Comparison of ENCODE assay signal across 39 cellular contexts in the genomic region with DNA sequence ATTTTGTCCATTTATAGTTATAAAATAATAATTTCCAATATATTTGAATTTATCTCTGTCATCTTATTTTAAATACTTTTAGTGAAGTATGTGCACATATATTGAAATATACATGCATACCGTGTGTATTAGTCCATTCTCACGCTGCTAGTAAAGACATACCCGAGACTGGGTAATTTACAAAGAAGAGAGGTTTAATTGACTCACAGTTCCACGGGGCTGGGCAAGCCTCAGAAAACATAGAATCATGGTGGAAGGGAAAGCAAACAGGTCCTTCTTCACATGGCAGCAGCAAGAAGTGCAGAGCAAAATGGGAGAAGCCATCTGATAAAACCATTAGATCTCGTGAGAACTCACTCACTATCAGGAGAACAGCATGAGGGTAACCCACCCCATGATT. TPM values are rescaled to one million over a fixed set of nuclear protein-coding genes. Genes with fewer than 3 reads are reported as not detected.
"Had no signal": no experiment of that assay in that cellular context is flagged by ENCODE, and none has a peak within 500 bp of the region (broad histone marks: within the 10 kb centered on the region; RNA-seq: fewer than 3 reads in every experiment).

No MANE protein-coding gene starts in this region.

- H3K36me3 Mint-ChIP-seq: activated CD4-positive, alpha-beta memory T cell treated with anti-CD3 and anti-CD28 coated beads for 36 hours; activated naive CD4-positive, alpha-beta T cell treated with anti-CD3 and anti-CD28 coated beads, Interleukin-2, amount 50 U/mL, for 72 hours; activated naive CD8-positive, alpha-beta T cell treated with anti-CD3 and anti-CD28 coated beads for 36 hours had no signal

- H3K27ac Mint-ChIP-seq: activated B cell treated with CpG ODN at 0.5 μM for 24 hours; activated CD4-positive, alpha-beta memory T cell treated with anti-CD3 and anti-CD28 coated beads for 36 hours; activated CD4-positive, alpha-beta T cell treated with anti-CD3 and anti-CD28 coated beads, Interleukin-2, amount 10 ng/mL, durations not matched to agents 24 days and 14 days; activated CD8-positive, alpha-beta T cell treated with anti-CD3 and anti-CD28 coated beads for 36 hours; activated naive CD4-positive, alpha-beta T cell treated with anti-CD3 and anti-CD28 coated beads for 36 hours; activated naive CD4-positive, alpha-beta T cell treated with anti-CD3 and anti-CD28 coated beads, Interleukin-2, amount 50 U/mL, for 72 hours; activated naive CD8-positive, alpha-beta T cell treated with anti-CD3 and anti-CD28 coated beads for 36 hours; activated T-cell treated with anti-CD3 and anti-CD28 coated beads, Interleukin-2, amount 50 U/mL, for 72 hours; activated T-helper 1 cell treated with anti-CD3 and anti-CD28 coated beads, Interleukin-12 subunit alpha, Interleukin-12 subunit beta, Interleukin-2, Interleukin-4 antibody, amounts not matched to agents 30 ng/mL and 10 ng/mL and 1 ng/mL, durations not matched to agents 14 hours and 24 hours and 36 hours; activated T-helper 17 cell treated with anti-CD3 and anti-CD28 coated beads, Interleukin-2, amount 50 U/mL, for 72 hours; T-helper 1 cell treated with Interleukin-12 subunit alpha and Interleukin-12 subunit beta and Interleukin-4 antibody, amounts not matched to agents 30 μg/mL and 1 μg/mL, for 36 hours; T-helper 2 cell treated with Interferon-gamma antibody and Interleukin-4, amounts not matched to agents 5 μg/mL and 100 μg/mL, for 36 hours had no signal

- H3K4me1 Mint-ChIP-seq: activated CD4-positive, alpha-beta T cell treated with anti-CD3 and anti-CD28 coated beads, Interleukin-2, amount 10 ng/mL, durations not matched to agents 24 days and 14 days; activated naive CD8-positive, alpha-beta T cell treated with anti-CD3 and anti-CD28 coated beads for 36 hours; activated T-helper 17 cell treated with anti-CD3 and anti-CD28 coated beads, Interleukin-2, amount 50 U/mL, for 72 hours had no signal

- FAIRE-seq: astrocyte, TTC549 had no signal

- H3K4me1 ChIP-seq: body of pancreas, breast epithelium had no signal

- DNase-seq: activated B cell treated with CpG ODN at 0.5 μM for 24 hours; activated CD4-positive, alpha-beta memory T cell treated with anti-CD3 and anti-CD28 coated beads for 36 hours; activated CD4-positive, alpha-beta T cell treated with anti-CD3 and anti-CD28 coated beads for 4 hours; activated CD4-positive, alpha-beta T cell treated with anti-CD3 and anti-CD28 coated beads, Interleukin-2, amount 10 ng/mL, durations not matched to agents 24 days and 14 days; activated CD4-positive, alpha-beta T cell treated with anti-CD3 and anti-CD28 coated beads, Interleukin-2, amount 50 U/mL, for 1 hour; activated CD4-positive, alpha-beta T cell treated with anti-CD3 and anti-CD28 coated beads, Interleukin-2, amount 50 U/mL, for 4 hours; activated CD4-positive, CD25-positive, alpha-beta regulatory T cell treated with anti-CD3 and anti-CD28 coated beads, Interleukin-2, amount 50 U/mL, for 72 hours; activated CD8-positive, alpha-beta memory T cell treated with anti-CD3 and anti-CD28 coated beads, Interleukin-2, amount 50 U/mL, for 4 hours; activated CD8-positive, alpha-beta T cell treated with anti-CD3 and anti-CD28 coated beads for 36 hours; activated effector memory CD4-positive, alpha-beta T cell treated with anti-CD3 and anti-CD28 coated beads, Interleukin-2, amount 50 U/mL, for 16 hours; activated gamma-delta T cell treated with Interleukin-2 at 50 U/mL for 16 hours; activated naive CD4-positive, alpha-beta T cell; activated naive CD4-positive, alpha-beta T cell treated with anti-CD3 and anti-CD28 coated beads for 36 hours; activated naive CD4-positive, alpha-beta T cell treated with anti-CD3 and anti-CD28 coated beads, Interleukin-2, amount 50 U/mL, for 16 hours; activated naive CD8-positive, alpha-beta T cell treated with anti-CD3 and anti-CD28 coated beads for 36 hours; activated T-cell treated with anti-CD3 and anti-CD28 coated beads for 4 hours; activated T-cell treated with anti-CD3 and anti-CD28 coated beads, Interleukin-2, amount 50 U/mL, for 1 hour; activated T-cell treated with anti-CD3 and anti-CD28 coated beads, Interleukin-2, amount 50 U/mL, for 4 hours; activated T-cell treated with anti-CD3 and anti-CD28 coated beads, Interleukin-2, amount 50 U/mL, for 72 hours; adrenal gland; amniotic stem cell; aorta; body of pancreas; brain microvascular endothelial cell; central memory CD4-positive, alpha-beta T cell; T-helper 1 cell; T-helper 2 cell; T-helper 9 cell had no signal

- H3K27me3 ChIP-seq: body of pancreas, brain microvascular endothelial cell, breast epithelium had no signal

- H3K9me3 Mint-ChIP-seq: activated B cell treated with CpG ODN at 0.5 μM for 24 hours; activated CD4-positive, alpha-beta memory T cell treated with anti-CD3 and anti-CD28 coated beads for 36 hours; activated CD4-positive, alpha-beta T cell treated with anti-CD3 and anti-CD28 coated beads, Interleukin-2, amount 10 ng/mL, durations not matched to agents 24 days and 14 days; activated CD8-positive, alpha-beta T cell treated with anti-CD3 and anti-CD28 coated beads for 36 hours; activated naive CD4-positive, alpha-beta T cell treated with anti-CD3 and anti-CD28 coated beads for 36 hours; activated naive CD4-positive, alpha-beta T cell treated with anti-CD3 and anti-CD28 coated beads, Interleukin-2, amount 50 U/mL, for 72 hours; activated naive CD8-positive, alpha-beta T cell treated with anti-CD3 and anti-CD28 coated beads for 36 hours; activated T-cell treated with anti-CD3 and anti-CD28 coated beads, Interleukin-2, amount 50 U/mL, for 4 hours; activated T-helper 1 cell treated with anti-CD3 and anti-CD28 coated beads, Interleukin-12 subunit alpha, Interleukin-12 subunit beta, Interleukin-2, Interleukin-4 antibody, amounts not matched to agents 30 ng/mL and 10 ng/mL and 1 ng/mL, durations not matched to agents 14 hours and 24 hours and 36 hours; activated T-helper 17 cell treated with anti-CD3 and anti-CD28 coated beads, Interleukin-2, amount 50 U/mL, for 72 hours; T-helper 1 cell treated with Interleukin-12 subunit alpha and Interleukin-12 subunit beta and Interleukin-4 antibody, amounts not matched to agents 30 μg/mL and 1 μg/mL, for 36 hours; T-helper 2 cell treated with Interferon-gamma antibody and Interleukin-4, amounts not matched to agents 5 μg/mL and 100 μg/mL, for 36 hours had no signal

- H3K9me3 ChIP-seq: adrenal gland, body of pancreas, breast epithelium had no signal

- H3K27ac ChIP-seq: adrenal gland, body of pancreas, brain microvascular endothelial cell, breast epithelium had no signal

- H3K4me3 ChIP-seq: adrenal gland, body of pancreas, breast epithelium had no signal

- H3K36me3 ChIP-seq: adrenal gland, brain microvascular endothelial cell, breast epithelium had no signal

- ATAC-seq: activated CD8-positive, alpha-beta T cell treated with anti-CD3 and anti-CD28 coated beads for 36 hours; activated naive CD4-positive, alpha-beta T cell treated with anti-CD3 and anti-CD28 coated beads, Interleukin-2, amount 50 U/mL, for 72 hours; activated T-cell treated with anti-CD3 and anti-CD28 coated beads, Interleukin-2, amount 50 U/mL, for 4 hours; activated T-cell treated with anti-CD3 and anti-CD28 coated beads, Interleukin-2, amount 50 U/mL, for 72 hours; activated T-helper 17 cell treated with anti-CD3 and anti-CD28 coated beads, Interleukin-2, amount 50 U/mL, for 72 hours; body of pancreas had no signal

- H3K4me3 Mint-ChIP-seq: activated B cell treated with CpG ODN at 0.5 μM for 24 hours; activated CD4-positive, alpha-beta memory T cell treated with anti-CD3 and anti-CD28 coated beads for 36 hours; activated CD4-positive, alpha-beta T cell treated with anti-CD3 and anti-CD28 coated beads, Interleukin-2, amount 10 ng/mL, durations not matched to agents 24 days and 14 days; activated CD8-positive, alpha-beta T cell treated with anti-CD3 and anti-CD28 coated beads for 36 hours; activated naive CD4-positive, alpha-beta T cell treated with anti-CD3 and anti-CD28 coated beads for 36 hours; activated naive CD8-positive, alpha-beta T cell treated with anti-CD3 and anti-CD28 coated beads for 36 hours; activated T-cell treated with anti-CD3 and anti-CD28 coated beads, Interleukin-2, amount 50 U/mL, for 4 hours; activated T-cell treated with anti-CD3 and anti-CD28 coated beads, Interleukin-2, amount 50 U/mL, for 72 hours; activated T-helper 1 cell treated with anti-CD3 and anti-CD28 coated beads, Interleukin-12 subunit alpha, Interleukin-12 subunit beta, Interleukin-2, Interleukin-4 antibody, amounts not matched to agents 30 ng/mL and 10 ng/mL and 1 ng/mL, durations not matched to agents 14 hours and 24 hours and 36 hours; activated T-helper 17 cell treated with anti-CD3 and anti-CD28 coated beads, Interleukin-2, amount 50 U/mL, for 72 hours; T-helper 1 cell treated with Interleukin-12 subunit alpha and Interleukin-12 subunit beta and Interleukin-4 antibody, amounts not matched to agents 30 μg/mL and 1 μg/mL, for 36 hours; T-helper 2 cell treated with Interferon-gamma antibody and Interleukin-4, amounts not matched to agents 5 μg/mL and 100 μg/mL, for 36 hours had no signal

RNA-seq across cellular contexts. Expression of a gene that starts 37.6 kb away (rescaled TPM):
- total RNA-seq: activated B cell treated with CpG ODN at 0.5 μM for 24 hours; activated CD4-positive, alpha-beta memory T cell treated with anti-CD3 and anti-CD28 coated beads for 36 hours; activated CD4-positive, alpha-beta T cell treated with anti-CD3 and anti-CD28 coated beads, Interleukin-2, amount 10 ng/mL, durations not matched to agents 24 days and 14 days; activated CD8-positive, alpha-beta memory T cell treated with anti-CD3 and anti-CD28 coated beads for 36 hours; activated CD8-positive, alpha-beta T cell treated with anti-CD3 and anti-CD28 coated beads for 36 hours; activated naive CD4-positive, alpha-beta T cell treated with anti-CD3 and anti-CD28 coated beads for 36 hours; activated naive CD4-positive, alpha-beta T cell treated with anti-CD3 and anti-CD28 coated beads, Interleukin-2, amount 50 U/mL, for 72 hours; activated naive CD8-positive, alpha-beta T cell treated with anti-CD3 and anti-CD28 coated beads for 36 hours; activated T-cell treated with anti-CD3 and anti-CD28 coated beads, Interleukin-2, amount 50 U/mL, for 4 hours; activated T-cell treated with anti-CD3 and anti-CD28 coated beads, Interleukin-2, amount 50 U/mL, for 72 hours; activated T-helper 1 cell treated with anti-CD3 and anti-CD28 coated beads, Interleukin-12 subunit alpha, Interleukin-12 subunit beta, Interleukin-2, Interleukin-4 antibody, amounts not matched to agents 30 ng/mL and 10 ng/mL and 1 ng/mL, durations not matched to agents 14 hours and 24 hours and 36 hours; activated T-helper 17 cell treated with anti-CD3 and anti-CD28 coated beads, Interleukin-2, amount 50 U/mL, for 72 hours; astrocyte; body of pancreas; cerebellum had no signal

RNA-seq across cellular contexts. Expression of a gene that starts 39.6 kb away (rescaled TPM):
- total RNA-seq: activated B cell treated with CpG ODN at 0.5 μM for 24 hours; activated CD8-positive, alpha-beta memory T cell treated with anti-CD3 and anti-CD28 coated beads for 36 hours; activated T-helper 1 cell treated with anti-CD3 and anti-CD28 coated beads, Interleukin-12 subunit alpha, Interleukin-12 subunit beta, Interleukin-2, Interleukin-4 antibody, amounts not matched to agents 30 ng/mL and 10 ng/mL and 1 ng/mL, durations not matched to agents 14 hours and 24 hours and 36 hours; adrenal gland; aorta; astrocyte; body of pancreas; cardiac septum; cerebellum had no signal
- polyA plus RNA-seq: adrenal gland, aorta had no signal

RNA-seq across cellular contexts. Expression of a gene that starts 52.2 kb away (rescaled TPM):
- total RNA-seq: astrocyte, body of pancreas, cardiac septum, cerebellum had no signal
- polyA plus RNA-seq: aorta had no signal
